23 cellular contexts compared by ENCODE assay signal in the genomic region with DNA sequence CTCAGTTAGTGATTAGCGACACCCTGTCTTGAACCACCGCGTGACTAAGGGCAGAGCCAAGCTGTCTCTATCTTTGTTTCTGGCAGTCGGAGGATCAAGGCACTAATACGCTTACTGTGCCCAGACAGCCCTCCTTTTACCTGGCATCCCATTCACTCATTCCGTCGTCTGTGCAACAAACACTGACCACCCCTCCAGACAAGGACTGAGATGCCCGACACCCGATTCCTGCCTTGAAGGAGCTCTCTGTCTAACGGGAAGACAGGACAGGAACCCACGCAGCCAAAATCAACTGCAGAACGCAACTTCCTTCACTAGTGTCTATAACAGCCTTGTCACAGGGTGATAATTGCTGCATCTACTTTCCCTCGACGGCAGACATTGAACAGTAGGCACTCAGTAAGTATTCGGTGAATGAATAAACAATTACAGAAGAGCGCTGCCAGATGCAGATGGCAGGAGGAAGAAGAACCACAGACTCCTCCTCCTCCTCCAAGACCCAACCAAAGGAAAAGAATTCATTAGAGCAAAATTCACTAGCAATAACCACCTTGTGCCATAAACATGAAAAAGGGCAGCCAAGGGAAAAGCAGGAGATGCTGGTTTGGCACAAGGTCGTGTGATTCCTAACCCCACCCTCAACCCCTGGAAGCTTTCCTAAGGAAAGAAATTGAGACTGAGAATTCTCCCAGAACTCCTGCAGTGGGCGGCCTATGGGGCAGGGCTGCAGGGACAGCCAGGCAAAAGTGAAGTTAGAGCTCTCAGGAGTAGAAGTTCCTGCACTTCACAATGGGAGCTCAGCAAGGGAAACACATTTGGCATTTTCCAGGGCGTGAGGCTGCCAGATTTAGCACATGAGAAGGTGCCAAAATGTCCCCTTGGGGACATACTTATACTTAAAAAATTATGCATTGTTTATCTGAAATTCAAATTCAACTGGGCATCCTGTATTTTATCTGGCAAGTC.
"Had no signal": no experiment of that assay in that cellular context is flagged by ENCODE, and none has a peak within 500 bp of the region (broad histone marks: within the 10 kb centered on the region; RNA-seq: fewer than 3 reads in every experiment).

No MANE protein-coding gene starts in this region.

- H2AFZ ChIP-seq: hepatocyte had no signal

- H3K27ac ChIP-seq: body of pancreas, hepatocyte, right lobe of liver, stomach, suprapubic skin, tibial nerve, uterus had no signal

- H3K9me3 ChIP-seq: body of pancreas, right lobe of liver, suprapubic skin, tibial nerve, uterus had no signal

- H3K9me3 Mint-ChIP-seq: activated T-helper 1 cell treated with anti-CD3 and anti-CD28 coated beads, Interleukin-12 subunit alpha, Interleukin-12 subunit beta, Interleukin-2, Interleukin-4 antibody, amounts not matched to agents 30 ng/mL and 10 ng/mL and 1 ng/mL, durations not matched to agents 14 hours and 24 hours and 36 hours; dendritic cell treated with granulocyte-macrophage colony-stimulating factor and Interleukin-4, amounts not matched to agents 40 ng/mL and 50 ng/mL, for 4 days; natural killer cell treated with Interleukin-12 subunit alpha and Interleukin-12 subunit beta and Interleukin-15 and Interleukin-18, amount 100 ng/mL, for 72 hours; stimulated activated effector memory CD8-positive, alpha-beta T cell treated with anti-CD3 and anti-CD28 coated beads, Interleukin-12 subunit alpha, Interleukin-12 subunit beta, amount 100 ng/mL, for 72 hours had no signal

- H3K4me1 ChIP-seq: body of pancreas, right lobe of liver had no signal

- H3K4me3 ChIP-seq: body of pancreas, hepatocyte, right lobe of liver, stomach, suprapubic skin, tibial nerve, uterus had no signal

- H3K27ac Mint-ChIP-seq: activated naive CD8-positive, alpha-beta T cell treated with anti-CD3 and anti-CD28 coated beads, Interleukin-2, amount 50 U/mL, for 24 hours; activated T-helper 1 cell treated with anti-CD3 and anti-CD28 coated beads, Interleukin-12 subunit alpha, Interleukin-12 subunit beta, Interleukin-2, Interleukin-4 antibody, amounts not matched to agents 30 ng/mL and 10 ng/mL and 1 ng/mL, durations not matched to agents 14 hours and 24 hours and 36 hours; dendritic cell treated with granulocyte-macrophage colony-stimulating factor and Interleukin-4, amounts not matched to agents 40 ng/mL and 50 ng/mL, for 4 days; natural killer cell treated with Interleukin-12 subunit alpha and Interleukin-12 subunit beta and Interleukin-15 and Interleukin-18, amount 100 ng/mL, for 72 hours; stimulated activated effector memory CD8-positive, alpha-beta T cell treated with anti-CD3 and anti-CD28 coated beads, Interleukin-12 subunit alpha, Interleukin-12 subunit beta, amount 100 ng/mL, for 72 hours had no signal

- H3K27me3 ChIP-seq: body of pancreas, hepatocyte, right lobe of liver, tibial nerve, uterus had no signal

- H3K4me2 ChIP-seq: hepatocyte had no signal

- H3K4me1 Mint-ChIP-seq: activated naive CD8-positive, alpha-beta T cell treated with anti-CD3 and anti-CD28 coated beads, Interleukin-2, amount 50 U/mL, for 24 hours; stimulated activated effector memory CD8-positive, alpha-beta T cell treated with anti-CD3 and anti-CD28 coated beads, Interleukin-12 subunit alpha, Interleukin-12 subunit beta, amount 100 ng/mL, for 72 hours had no signal

- ATAC-seq: activated naive CD8-positive, alpha-beta T cell treated with anti-CD3 and anti-CD28 coated beads, Interleukin-2, amount 50 U/mL, for 24 hours; body of pancreas; natural killer cell treated with Interleukin-12 subunit alpha and Interleukin-12 subunit beta and Interleukin-15 and Interleukin-18, amount 100 ng/mL, for 72 hours; right lobe of liver; stimulated activated effector memory CD8-positive, alpha-beta T cell treated with anti-CD3 and anti-CD28 coated beads, Interleukin-12 subunit alpha, Interleukin-12 subunit beta, amount 100 ng/mL, for 72 hours had no signal

- H3K79me2 ChIP-seq: hepatocyte had no signal

- H3K36me3 ChIP-seq: right lobe of liver, stomach, suprapubic skin, tibial nerve, uterus had no signal

- H3K4me3 Mint-ChIP-seq: activated naive CD8-positive, alpha-beta T cell treated with anti-CD3 and anti-CD28 coated beads, Interleukin-2, amount 50 U/mL, for 24 hours; activated T-helper 1 cell treated with anti-CD3 and anti-CD28 coated beads, Interleukin-12 subunit alpha, Interleukin-12 subunit beta, Interleukin-2, Interleukin-4 antibody, amounts not matched to agents 30 ng/mL and 10 ng/mL and 1 ng/mL, durations not matched to agents 14 hours and 24 hours and 36 hours; dendritic cell treated with granulocyte-macrophage colony-stimulating factor and Interleukin-4, amounts not matched to agents 40 ng/mL and 50 ng/mL, for 4 days; natural killer cell treated with Interleukin-12 subunit alpha and Interleukin-12 subunit beta and Interleukin-15 and Interleukin-18, amount 100 ng/mL, for 72 hours; stimulated activated effector memory CD8-positive, alpha-beta T cell treated with anti-CD3 and anti-CD28 coated beads, Interleukin-12 subunit alpha, Interleukin-12 subunit beta, amount 100 ng/mL, for 72 hours had no signal

- H3K36me3 Mint-ChIP-seq: natural killer cell treated with Interleukin-12 subunit alpha and Interleukin-12 subunit beta and Interleukin-15 and Interleukin-18, amount 100 ng/mL, for 72 hours had no signal

- DNase-seq: activated CD4-positive, alpha-beta T cell treated with anti-CD3 and anti-CD28 coated beads, Interleukin-2, amount 50 U/mL, for 48 hours; activated gamma-delta T cell; activated naive CD4-positive, alpha-beta T cell treated with anti-CD3 and anti-CD28 coated beads, Interleukin-2, amount 50 U/mL, for 16 hours; activated naive CD8-positive, alpha-beta T cell treated with anti-CD3 and anti-CD28 coated beads, Interleukin-2, amount 50 U/mL, for 24 hours; activated T-cell treated with anti-CD3 and anti-CD28 coated beads for 4 hours; body of pancreas; effector CD8-positive, alpha-beta T cell; glutamatergic neuron; occipital lobe; right lobe of liver; small intestine; stimulated activated CD4-positive, alpha-beta T cell treated with anti-CD3 and anti-CD28 coated beads, Interleukin-2, amount 100 ng/mL, for 24 hours; stomach; T-helper 1 cell; T-helper 9 cell; uterus had no signal
